Comparison of ENCODE assay signal across 16 cellular contexts in the genomic region with DNA sequence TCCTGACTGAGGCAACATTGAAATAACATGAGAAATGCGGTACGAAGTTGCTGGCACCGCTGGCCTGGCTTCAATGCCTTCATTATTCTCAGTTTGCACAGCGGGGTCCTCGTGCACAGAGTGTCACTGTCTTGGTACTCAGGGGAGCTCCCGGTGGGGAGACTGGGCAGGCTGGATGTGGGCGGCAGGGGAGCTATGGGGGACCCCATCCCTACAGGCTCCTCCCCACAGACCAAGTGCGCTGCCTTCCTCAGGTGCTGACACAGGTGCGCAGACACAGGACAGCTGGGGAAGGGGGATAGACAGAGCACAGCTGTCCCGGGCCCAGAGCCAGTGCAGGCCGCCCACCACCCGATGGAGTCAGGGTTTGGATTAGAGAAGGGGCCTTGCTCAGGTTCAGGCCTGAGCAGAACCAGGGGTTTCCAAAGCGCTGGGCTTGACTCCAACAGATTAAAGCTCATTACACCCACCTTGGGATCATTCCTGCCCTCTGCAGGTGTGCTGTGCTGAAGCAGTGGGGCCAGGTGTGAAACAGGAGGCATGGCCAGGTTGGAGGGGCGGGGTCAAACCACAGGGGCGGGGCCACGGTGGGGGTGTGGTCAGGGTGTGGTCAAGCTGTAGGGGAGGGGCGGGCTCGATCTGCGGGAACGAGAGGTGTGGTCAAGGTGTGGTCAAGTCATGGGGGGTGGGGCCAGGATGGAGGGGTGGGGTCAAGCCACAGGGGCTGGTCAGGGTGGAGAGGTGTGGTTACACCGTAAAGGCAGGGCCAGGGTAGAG.
DNase-seq lines count a peak whose midpoint lies in the region; ATAC-seq and TF ChIP-seq lines count a peak whose summit lies in the region.
"Had no signal": no experiment of that assay in that cellular context is flagged by ENCODE, and none has a peak within 500 bp of the region (broad histone marks: within the 10 kb centered on the region; RNA-seq: fewer than 3 reads in every experiment).

No MANE protein-coding gene starts in this region.

- H2BK15ac ChIP-seq in H9 (ENCODE audit: low read depth, low read length) (no peak overlapping the region), mesendoderm (replicated peaks; ENCODE audit: low read depth) (no peak overlapping the region)

- H4K91ac ChIP-seq in H9 (ENCODE audit: insufficient read length, low read depth, low read length), result no peak overlapping the region

- peak overlapping the region in 2 of 3 experiments; percentile 44 to 89; a peak in 2 of 7 replicates for H3K27ac Mint-ChIP-seq in H9
- no peak overlapping the region for H3K27ac Mint-ChIP-seq in activated T-helper 17 cell treated with anti-CD3 and anti-CD28 coated beads, Interleukin-2, amount 50 U/mL, for 72 hours
- H3K27ac Mint-ChIP-seq: activated naive CD8-positive, alpha-beta T cell treated with anti-CD3 and anti-CD28 coated beads, Interleukin-2, amount 10 ng/mL, durations not matched to agents 7 days and 5 days; B cell; T-cell had no signal

- intact Hi-C loops in body of pancreas (cut with DNase I), result no loop called here

- H3K4me2 ChIP-seq in BLaER1 treated with 17β-estradiol and CSF1 and Interleukin-3, amounts not matched to agents 10 nM and 100 nM, result peak overlapping the region; percentile 56 to 99 (median 94); a peak in 21 of 22 replicates
- H3K4me2 ChIP-seq in H9 (ENCODE audit: insufficient read depth, insufficient read length, low read length) (no peak overlapping the region), mesendoderm (ENCODE audit: low read length) (no peak overlapping the region)

- H3K56ac ChIP-seq in H9 (ENCODE audit: insufficient read length, low read depth, low read length) (no peak overlapping the region), mesendoderm (ENCODE audit: low read length) (no peak overlapping the region)

- H3K79me1 ChIP-seq in H9 (ENCODE audit: insufficient read depth, low read depth, low read length, poor library complexity, severe bottlenecking), result no peaks in the 10 kb centered on the region
- H3K79me1 ChIP-seq in mesendoderm (ENCODE audit: low read length), result no peaks in the 10 kb centered on the region

- DNase-seq in H9, result peak; percentile 99
- peak; percentile 76 for DNase-seq in mesendoderm
- DNase-seq in body of pancreas, result no peak
- no peak for DNase-seq in NCI-H510A treated with DMSO at 0.1 percent for 48 hours (lab: John Stamatoyannopoulos, UW)
- DNase-seq: activated CD4-positive, CD25-positive, alpha-beta regulatory T cell; activated CD8-positive, alpha-beta memory T cell treated with anti-CD3 and anti-CD28 coated beads, Interleukin-2, amount 50 U/mL, for 48 hours; DMS153; NCI-H187; NCI-H446 treated with DMSO at 0.1 percent for 48 hours; T-cell had no signal

- peaks cover 43 to 70% (median 63%) of the 10 kb centered on the region in 10 experiments for H3K4me1 ChIP-seq in BLaER1 treated with 17β-estradiol and CSF1 and Interleukin-3, amounts not matched to agents 10 nM and 100 nM
- H3K4me1 ChIP-seq in H9 (ENCODE audit: insufficient read depth, low read length) (peaks cover 6% of the 10 kb centered on the region; the same call in 1 of the 2 replicates), mesendoderm (ENCODE audit: control insufficient read depth, low read depth, low read length) (no peaks in the 10 kb centered on the region), body of pancreas (peaks cover 5% of the 10 kb centered on the region)
- H3K4me1 ChIP-seq: psoas muscle had no signal

- H2BK120ac ChIP-seq in H9 (ENCODE audit: low read depth, low read length, poor library complexity, severe bottlenecking) (no peak overlapping the region), mesendoderm (ENCODE audit: low read depth, low read length) (no peak overlapping the region)

- H3K23me2 ChIP-seq in H9 (ENCODE audit: insufficient read length, low read depth, low read length, poor library complexity, severe bottlenecking), result no peaks in the 10 kb centered on the region

- H3K4me3 ChIP-seq in BLaER1 treated with 17β-estradiol and CSF1 and Interleukin-3, amounts not matched to agents 10 nM and 100 nM, result peak overlapping the region in 5 of 10 experiments; percentile 50 to 65 (median 52); a peak in 7 of 20 replicates
- H3K4me3 ChIP-seq in mesendoderm (ENCODE audit: low read length) (no peak overlapping the region), body of pancreas (no peak overlapping the region)
- H3K4me3 ChIP-seq: psoas muscle had no signal

- H2BK5ac ChIP-seq in H9 (ENCODE audit: insufficient read length, low read length) (no peak overlapping the region), mesendoderm (ENCODE audit: low read length) (no peak overlapping the region)

- peak overlapping the region in 8 of 11 experiments; percentile 76 to 99 (median 92); a peak in 15 of 22 replicates for H3K27ac ChIP-seq in BLaER1 treated with 17β-estradiol and CSF1 and Interleukin-3, amounts not matched to agents 10 nM and 100 nM
- no peak overlapping the region for H3K27ac ChIP-seq in H9 (ENCODE audit: insufficient read length, low read depth, low read length)
- no peak overlapping the region for H3K27ac ChIP-seq in mesendoderm (ENCODE audit: low read depth, low read length)
- H3K27ac ChIP-seq in body of pancreas, result no peak overlapping the region
- H3K27ac ChIP-seq: psoas muscle had no signal

- peak; percentile 9 for ATAC-seq in activated T-helper 17 cell treated with anti-CD3 and anti-CD28 coated beads, Interleukin-2, amount 50 U/mL, for 72 hours (replicated peaks)
- ATAC-seq in HG03095 (IDR thresholded peaks at IDR 0.05; ENCODE audit: unreplicated experiment), result no peak
- no peak for ATAC-seq in body of pancreas

- no peak overlapping the region for H2BK20ac ChIP-seq in H9 (ENCODE audit: low read depth, low read length, poor library complexity, severe bottlenecking)

- H3K4ac ChIP-seq in H9 (ENCODE audit: low read depth, low read length) (no peak overlapping the region), mesendoderm (ENCODE audit: low read depth, low read length) (no peak overlapping the region)

- H3K23ac ChIP-seq in H9 (ENCODE audit: insufficient read length, low read depth, low read length) (no peak overlapping the region), mesendoderm (ENCODE audit: low read length) (no peak overlapping the region)

- WGBS in H9 (ENCODE audit: extremely low coverage, insufficient read length, low lambda C conversion rate), result no CpG with 5 or more reads among the region's 21 CpGs
- WGBS in mesendoderm (ENCODE audit: extremely low coverage, insufficient coverage, low lambda C conversion rate), result no CpG with 5 or more reads among the region's 21 CpGs
- 62 to 67% methylated on average over 18 to 21 of the region's 21 CpGs for WGBS in body of pancreas, 2 donors

- no peak overlapping the region for H3T11ph ChIP-seq in H9 (ENCODE audit: low read length)

- H3K9me3 Mint-ChIP-seq in H9, result peaks cover 0 to 2% of the 10 kb centered on the region in 2 experiments; a peak in 1 of 5 replicates
- no peaks in the 10 kb centered on the region for H3K9me3 Mint-ChIP-seq in activated T-helper 17 cell treated with anti-CD3 and anti-CD28 coated beads, Interleukin-2, amount 50 U/mL, for 72 hours
- H3K9me3 Mint-ChIP-seq: activated naive CD8-positive, alpha-beta T cell treated with anti-CD3 and anti-CD28 coated beads, Interleukin-2, amount 10 ng/mL, durations not matched to agents 7 days and 5 days; T-cell had no signal

- peak; percentile 20; the same call in 1 of the 3 replicates for TF ChIP-seq CTCF in H9 (conservative IDR thresholded peaks at IDR 0.05)
- TF ChIP-seq CTCF in body of pancreas (IDR thresholded peaks at IDR 0.05), result no peak

- no peak overlapping the region for H3K4me3 Mint-ChIP-seq in H9
- no peak overlapping the region for H3K4me3 Mint-ChIP-seq in activated T-helper 17 cell treated with anti-CD3 and anti-CD28 coated beads, Interleukin-2, amount 50 U/mL, for 72 hours
- H3K4me3 Mint-ChIP-seq: activated naive CD8-positive, alpha-beta T cell treated with anti-CD3 and anti-CD28 coated beads, Interleukin-2, amount 10 ng/mL, durations not matched to agents 7 days and 5 days; B cell; T-cell had no signal

- H3K9ac ChIP-seq in BLaER1 treated with 17β-estradiol and CSF1 and Interleukin-3, amounts not matched to agents 10 nM and 100 nM, result peak overlapping the region in 7 of 11 experiments; percentile 73 to 90 (median 87); a peak in 14 of 22 replicates
- no peak overlapping the region for H3K9ac ChIP-seq in H9 (ENCODE audit: extremely low read depth, insufficient read length, low read length)
- H3K9ac ChIP-seq in mesendoderm (ENCODE audit: low read length), result no peak overlapping the region

- H3K36me3 Mint-ChIP-seq in H9 (ENCODE audit: insufficient read depth in 1 of 3, low read depth in 3 of 3), result no peaks in the 10 kb centered on the region; a peak in 1 of 7 replicates
- no peaks in the 10 kb centered on the region for H3K36me3 Mint-ChIP-seq in activated T-helper 17 cell treated with anti-CD3 and anti-CD28 coated beads, Interleukin-2, amount 50 U/mL, for 72 hours (ENCODE audit: low read depth)
- H3K36me3 Mint-ChIP-seq: activated naive CD8-positive, alpha-beta T cell treated with anti-CD3 and anti-CD28 coated beads, Interleukin-2, amount 10 ng/mL, durations not matched to agents 7 days and 5 days; T-cell had no signal

- no peak overlapping the region for H2BK12ac ChIP-seq in H9 (ENCODE audit: insufficient read length, low read depth, low read length)

- H2AFZ ChIP-seq in H9 (ENCODE audit: low read length), result no peak overlapping the region

- H3K27me3 ChIP-seq in BLaER1 treated with 17β-estradiol and CSF1 and Interleukin-3, amounts not matched to agents 10 nM and 100 nM, result peaks cover 0 to 31% (median 0%) of the 10 kb centered on the region in 11 experiments; a peak in 4 of 22 replicates
- H3K27me3 ChIP-seq in H9 (ENCODE audit: insufficient read depth, low read length) (no peaks in the 10 kb centered on the region), mesendoderm (ENCODE audit: insufficient read depth, low read length, poor library complexity) (no peaks in the 10 kb centered on the region), body of pancreas (no peaks in the 10 kb centered on the region)

- H3K4me1 Mint-ChIP-seq in H9, result peaks cover 5 to 23% of the 10 kb centered on the region in 2 experiments
- H3K4me1 Mint-ChIP-seq in activated T-helper 17 cell treated with anti-CD3 and anti-CD28 coated beads, Interleukin-2, amount 50 U/mL, for 72 hours, result peaks cover 6% of the 10 kb centered on the region

- H3K9me3 ChIP-seq in BLaER1 treated with 17β-estradiol and CSF1 and Interleukin-3, amounts not matched to agents 10 nM and 100 nM (replicated peaks in 1 of 11), result peaks cover 0 to 15% (median 4%) of the 10 kb centered on the region in 11 experiments; a peak in 6 of 22 replicates
- H3K9me3 ChIP-seq in H9 (ENCODE audit: control insufficient read depth, low read depth, low read length) (no peaks in the 10 kb centered on the region), body of pancreas (no peaks in the 10 kb centered on the region)
- H3K9me3 ChIP-seq: psoas muscle had no signal

- H3K14ac ChIP-seq in H9 (ENCODE audit: insufficient read depth, low read length), result no peak overlapping the region

- H4K20me1 ChIP-seq in BLaER1 treated with 17β-estradiol and CSF1 and Interleukin-3, amounts not matched to agents 10 nM and 100 nM, result peaks cover 0 to 12% (median 0%) of the 10 kb centered on the region in 11 experiments; a peak in 1 of 22 replicates
- no peaks in the 10 kb centered on the region for H4K20me1 ChIP-seq in H9 (ENCODE audit: control insufficient read depth, insufficient read depth, insufficient read length)

- H3K18ac ChIP-seq in H9 (ENCODE audit: insufficient read length, low read depth, low read length) (no peak overlapping the region), mesendoderm (ENCODE audit: low read length) (no peak overlapping the region)

- TF ChIP-seq POLR2A in body of pancreas (IDR thresholded peaks at IDR 0.05), result no peak

- H4K8ac ChIP-seq in H9 (replicated peaks; ENCODE audit: insufficient read length, low read depth, low read length) (no peak overlapping the region), mesendoderm (ENCODE audit: low read depth, low read length) (no peak overlapping the region)

- no peaks in the 10 kb centered on the region for H3K36me3 ChIP-seq in BLaER1 treated with 17β-estradiol and CSF1 and Interleukin-3, amounts not matched to agents 10 nM and 100 nM
- no peaks in the 10 kb centered on the region for H3K36me3 ChIP-seq in mesendoderm (ENCODE audit: control insufficient read depth, insufficient read depth, low read length)
- no peaks in the 10 kb centered on the region for H3K36me3 ChIP-seq in body of pancreas (replicated peaks in 1 of 2; ENCODE audit: insufficient read depth in 1 of 2, low read depth in 2 of 2)

- H2AK5ac ChIP-seq in H9 (ENCODE audit: insufficient read length, low read length) (no peak overlapping the region), mesendoderm (ENCODE audit: low read length) (no peak overlapping the region)

- peaks cover 3% of the 10 kb centered on the region for H3K27me3 Mint-ChIP-seq in H9 (ENCODE audit: low read depth)
- peaks cover 6% of the 10 kb centered on the region for H3K27me3 Mint-ChIP-seq in activated T-helper 17 cell treated with anti-CD3 and anti-CD28 coated beads, Interleukin-2, amount 50 U/mL, for 72 hours

- H4K5ac ChIP-seq in H9 (ENCODE audit: insufficient read length, low read depth, low read length) (no peak overlapping the region), mesendoderm (ENCODE audit: low read length) (no peak overlapping the region)

- H3K79me2 ChIP-seq in H9 (ENCODE audit: insufficient read depth, low read length) (no peaks in the 10 kb centered on the region), mesendoderm (ENCODE audit: control insufficient read depth, insufficient read depth, low read length) (no peaks in the 10 kb centered on the region)

Comparison
In these comparisons a context has a peak if more than half of its experiments do, and no peak if none do; other contexts are left out.
1. H3K27ac ChIP-seq: peak in BLaER1 treated with 17β-estradiol and CSF1 and Interleukin-3, amounts not matched to agents 10 nM and 100 nM (8 of 11); none in H9 (single experiment), mesendoderm (single experiment) and body of pancreas (0 of 4).
2. H3K4me2 ChIP-seq: peak in BLaER1 treated with 17β-estradiol and CSF1 and Interleukin-3, amounts not matched to agents 10 nM and 100 nM (11 of 11); none in H9 (single experiment) and mesendoderm (single experiment).
3. H3K9ac ChIP-seq: peak in BLaER1 treated with 17β-estradiol and CSF1 and Interleukin-3, amounts not matched to agents 10 nM and 100 nM (7 of 11); none in H9 (single experiment) and mesendoderm (single experiment).
4. DNase-seq: peak in H9 (single experiment) and mesendoderm (single experiment); none in body of pancreas (0 of 4) and NCI-H510A treated with DMSO at 0.1 percent for 48 hours (single experiment).